10 cellular contexts compared by ENCODE assay signal in the genomic region with DNA sequence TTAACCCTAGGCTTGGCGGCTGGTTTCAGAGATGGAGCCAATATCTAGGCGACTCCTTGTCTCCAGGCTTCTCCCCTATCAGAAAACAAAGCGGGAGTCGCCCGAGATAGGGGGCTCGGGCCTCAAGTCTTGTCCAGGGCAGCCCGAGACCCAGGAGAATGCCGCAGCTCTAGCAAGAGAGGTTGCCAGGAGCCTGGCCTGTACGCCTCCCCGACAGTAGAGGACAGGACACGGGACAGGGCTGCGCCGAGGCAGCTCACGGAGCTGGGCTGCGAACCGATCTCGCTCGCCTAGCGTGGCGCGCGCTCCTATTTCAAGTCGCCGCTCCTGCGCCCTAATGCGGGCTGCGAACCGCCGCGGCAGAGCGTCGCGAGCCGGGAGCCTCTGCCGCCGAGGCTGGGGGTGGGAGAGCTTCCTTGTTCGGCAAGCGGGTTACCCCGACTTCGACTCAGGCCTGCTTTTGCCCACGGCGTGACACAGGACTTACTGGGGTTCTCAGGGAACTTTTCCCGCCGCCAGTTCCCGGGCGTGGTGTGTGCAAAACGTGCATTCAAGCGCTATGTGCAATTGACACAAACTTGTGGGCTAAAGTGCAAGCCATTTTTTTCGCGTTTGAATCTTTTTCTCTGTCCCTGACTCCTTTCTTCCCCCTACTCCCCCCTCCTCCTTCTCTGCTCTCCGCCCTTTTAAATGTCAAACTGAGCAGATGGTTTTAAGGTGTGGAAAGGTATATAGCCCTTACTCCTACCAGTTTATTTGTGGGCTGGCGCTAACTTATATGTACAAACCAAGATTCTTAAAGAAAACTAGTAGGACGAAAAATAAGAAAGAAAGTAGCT. TPM values are rescaled to one million over a fixed set of nuclear protein-coding genes. Genes with fewer than 3 reads are reported as not detected.
DNase-seq lines count a peak whose midpoint lies in the region; ATAC-seq and TF ChIP-seq lines count a peak whose summit lies in the region.
"Had no signal": no experiment of that assay in that cellular context is flagged by ENCODE, and none has a peak within 500 bp of the region (broad histone marks: within the 10 kb centered on the region; RNA-seq: fewer than 3 reads in every experiment).

No MANE protein-coding gene starts in this region.

- ATAC-seq in HG03159 (IDR thresholded peaks at IDR 0.05; ENCODE audit: unreplicated experiment) = no peak
- ATAC-seq: PC-3 had no signal

- H3K27me3 Mint-ChIP-seq in activated naive CD4-positive, alpha-beta T cell treated with anti-CD3 and anti-CD28 coated beads for 36 hours (ENCODE audit: low read depth) = peaks cover 88% of the 10 kb centered on the region

- H3K9me3 Mint-ChIP-seq in activated naive CD4-positive, alpha-beta T cell treated with anti-CD3 and anti-CD28 coated beads for 36 hours = no peaks in the 10 kb centered on the region

- CTCF ChIA-PET in activated naive CD4-positive, alpha-beta T cell treated with anti-CD3 and anti-CD28 coated beads for 36 hours (lab: Charles Lee) = no interaction called here

- TF ChIP-seq EP300 in suprapubic skin (IDR thresholded peaks at IDR 0.05) = no peak

- H3K27ac ChIP-seq in liver (ENCODE audit: low read depth in 1 of 2, low read length in 2 of 2) = peak overlapping the region; percentile 93 to 97
- H3K27ac ChIP-seq in suprapubic skin = no peak overlapping the region

- peak overlapping the region; percentile 70 to 79 (median 73) for H3K4me3 ChIP-seq in liver (ENCODE audit: low read depth in 1 of 3, low read length in 3 of 3)
- peak overlapping the region; percentile 33 for H3K4me3 ChIP-seq in suprapubic skin

- H3K36me3 ChIP-seq in liver (ENCODE audit: control insufficient read depth in 4 of 4, insufficient read depth in 3 of 4, low read depth in 1 of 4, low read length in 3 of 4) = no peaks in the 10 kb centered on the region
- H3K36me3 ChIP-seq in suprapubic skin = no peaks in the 10 kb centered on the region
- H3K36me3 ChIP-seq: BE2C had no signal

- H3K27me3 ChIP-seq in liver (ENCODE audit: control insufficient read depth in 4 of 4, insufficient read depth in 4 of 4, low read length in 3 of 4) = no peaks in the 10 kb centered on the region
- peaks cover 72% of the 10 kb centered on the region for H3K27me3 ChIP-seq in suprapubic skin
- H3K27me3 ChIP-seq: BE2C had no signal

- TF ChIP-seq RAD21 in liver (IDR thresholded peaks at IDR 0.05) = peak in 1 of 2 donors; percentile 31

- intact Hi-C loops in activated naive CD4-positive, alpha-beta T cell treated with anti-CD3 and anti-CD28 coated beads for 36 hours (cut with micrococcal nuclease) = loop anchor here (2.0 to 10.0 kb wide), 9 partner anchors 133 to 1582 kb away; partner anchors contain the start of genes CENPF, KCTD3 and SMYD2

- H3K4me1 ChIP-seq in liver (ENCODE audit: control insufficient read depth in 4 of 4, insufficient read depth in 4 of 4, low read length in 3 of 4) (peaks cover 3 to 35% (median 5%) of the 10 kb centered on the region in 4 donors), suprapubic skin (peaks cover 54% of the 10 kb centered on the region)

- TF ChIP-seq POLR2A in suprapubic skin (IDR thresholded peaks at IDR 0.05) = no peak

- H3K4me3 Mint-ChIP-seq in activated naive CD4-positive, alpha-beta T cell treated with anti-CD3 and anti-CD28 coated beads for 36 hours = peak overlapping the region; percentile 11

- 2% methylated on average over 53 of the region's 53 CpGs for WGBS in liver
- 8% methylated on average over 32 of the region's 53 CpGs for WGBS in suprapubic skin

- H3K36me3 Mint-ChIP-seq in activated naive CD4-positive, alpha-beta T cell treated with anti-CD3 and anti-CD28 coated beads for 36 hours (ENCODE audit: low read depth) = no peaks in the 10 kb centered on the region

- DNase-seq in activated naive CD4-positive, alpha-beta T cell treated with anti-CD3 and anti-CD28 coated beads for 36 hours = no peak
- no peak for DNase-seq in activated naive CD4-positive, alpha-beta T cell (lab: John Stamatoyannopoulos, UW)
- DNase-seq in dermis blood vessel endothelial cell = peak; percentile 50
- no peak for DNase-seq in suprapubic skin (ENCODE audit: low spot score in 2 of 2)
- DNase-seq in central memory CD4-positive, alpha-beta T cell = no peak
- DNase-seq in NCI-H2171 treated with DMSO at 0.1 percent for 48 hours (lab: John Stamatoyannopoulos, UW) = no peak
- DNase-seq: BE2C, PC-3 had no signal

- H3K27ac Mint-ChIP-seq in activated naive CD4-positive, alpha-beta T cell treated with anti-CD3 and anti-CD28 coated beads for 36 hours = no peak overlapping the region

- TF ChIP-seq CTCF in liver (IDR thresholded peaks at IDR 0.05; ENCODE audit: low read depth, low read length, missing input control) = no peak
- no peak for TF ChIP-seq CTCF in suprapubic skin (IDR thresholded peaks at IDR 0.05)

- H3K9me3 ChIP-seq in liver (ENCODE audit: control insufficient read depth in 4 of 4, low read length in 3 of 4) (no peaks in the 10 kb centered on the region), suprapubic skin (no peaks in the 10 kb centered on the region)
- H3K9me3 ChIP-seq: BE2C had no signal

- peaks cover 55% of the 10 kb centered on the region for H3K4me1 Mint-ChIP-seq in activated naive CD4-positive, alpha-beta T cell treated with anti-CD3 and anti-CD28 coated beads for 36 hours (ENCODE audit: low read depth)

- peak overlapping the region; percentile 84 to 98 for H3K9ac ChIP-seq in liver (ENCODE audit: low read depth in 1 of 2, low read length in 2 of 2)

TF ChIP-seq in liver, 16 proteins besides CTCF, POLR2A, EP300 and RAD21:
- TF ChIP-seq MAX (IDR thresholded peaks at IDR 0.05) (no peak), JUND (IDR thresholded peaks at IDR 0.05) (peak in 1 of 2 donors; percentile 3)

RNA-seq across cellular contexts. Expression of gene PROX1, which starts 2.4 kb away (rescaled TPM):
- total RNA-seq in activated naive CD4-positive, alpha-beta T cell treated with anti-CD3 and anti-CD28 coated beads for 36 hours = under 1 TPM; 0.10 to 0.12 TPM
- total RNA-seq in dermis blood vessel endothelial cell = 45.8 and 114 TPM in 2 replicates
- total RNA-seq in liver = 100 to 1,000 TPM in 1 of 2 donors, 10 to 100 TPM in 1; 23.2 to 101 TPM
- polyA plus RNA-seq in liver = 10 to 100 TPM; 18.3 to 39.4 TPM
- total RNA-seq in suprapubic skin = 1 to 10 TPM in 3 of 4 donors, under 1 TPM in 1; 0.68 to 1.9 (median 1.3) TPM
- total RNA-seq: PC-3 had no signal

Comparison
In these comparisons a context has a peak if more than half of its experiments do, and no peak if none do; other contexts are left out.
1. RNA of gene PROX1, which starts 2.4 kb away (total RNA-seq): 23.2 to 101 TPM in liver and 45.8 to 114 TPM in dermis blood vessel endothelial cell; 0.68 to 1.9 TPM in suprapubic skin and 0.10 to 0.12 TPM in activated naive CD4-positive, alpha-beta T cell treated with anti-CD3 and anti-CD28 coated beads for 36 hours; every median in the first group is over 4 times any median in the second.